Comparison of ENCODE assay signal across 28 cellular contexts in genomic region chr2:120602251-120602650, GRCh38.
DNase-seq lines count a peak whose midpoint lies in the region; ATAC-seq, FAIRE-seq and TF ChIP-seq lines count a peak whose summit lies in the region.
"Had no signal": no experiment of that assay in that cellular context is flagged by ENCODE, and none has a peak within 500 bp of the region (broad histone marks: within the 10 kb centered on the region; RNA-seq: fewer than 3 reads in every experiment).

No MANE protein-coding gene starts in this region.

- TF ChIP-seq RAD21 in HepG2 (CRISPR knock-in tag; IDR thresholded peaks at IDR 0.05) = no peak

- DNase-seq in AG20443 (ENCODE audit: low spot score) (peak; percentile 43), GM04504 (ENCODE audit: low read depth) (peak; percentile 30), cardiac fibroblast (ENCODE audit: low read depth in 2 of 2) (peak; percentile 36 to 43), HepG2 (ENCODE audit: low spot score) (no peak), NCI-H146 treated with DMSO at 0.1 percent for 48 hours (lab: John Stamatoyannopoulos, UW; ENCODE audit: unreplicated experiment) (no peak), AML-193 (lab: John Stamatoyannopoulos, UW) (no peak), HuH-7.5 (ENCODE audit: low spot score) (no peak)
- DNase-seq: activated CD4-positive, alpha-beta T cell treated with anti-CD3 and anti-CD28 coated beads for 36 hours; activated CD8-positive, alpha-beta T cell treated with anti-CD3 and anti-CD28 coated beads, Interleukin-2, amount 10 ng/mL, durations not matched to agents 7 days and 5 days; activated naive CD4-positive, alpha-beta T cell treated with anti-CD3 and anti-CD28 coated beads for 36 hours; amniotic stem cell; brain microvascular endothelial cell; CD4-positive, CD25-positive, alpha-beta regulatory T cell; DMS79 treated with DMSO at 0.1 percent for 48 hours; GDM1; KBM-7; MG63; NCI-H2029 treated with DMSO at 0.1 percent for 48 hours; NCI-H524 treated with DMSO at 0.1 percent for 48 hours; PC-3; stimulated activated naive CD4-positive, alpha-beta T cell; upper lobe of left lung had no signal

- POLR2A ChIA-PET in HepG2 (lab: Yijun Ruan, JAX) = no interaction called here

- TF ChIP-seq EP300 in HepG2 (IDR thresholded peaks at IDR 0.05; ENCODE audit: low read depth in 2 of 2, low read length in 2 of 2) = no peak
- no peak for TF ChIP-seq EP300 in HepG2 (CRISPR knock-in tag; IDR thresholded peaks at IDR 0.05; ENCODE audit: borderline replicate concordance)
- TF ChIP-seq EP300 in gastroesophageal sphincter (IDR thresholded peaks at IDR 0.05) = no peak

- H3K4me2 ChIP-seq in HepG2 (ENCODE audit: low read depth, low read length) = no peak overlapping the region

- WGBS in HepG2 (ENCODE audit: low lambda C conversion rate) = 20% methylated on average over 7 of the region's 7 CpGs
- 93 to 94% methylated on average over 4 to 7 of the region's 7 CpGs for WGBS in gastroesophageal sphincter (ENCODE audit: low coverage in 1 of 2), 2 donors

- H3K27me3 ChIP-seq in HepG2 (ENCODE audit: control insufficient read depth in 1 of 2, insufficient read depth in 2 of 2, low read length in 2 of 2) = peaks cover 12 to 91% of the 10 kb centered on the region in 2 experiments
- peaks cover 9% of the 10 kb centered on the region for H3K27me3 ChIP-seq in gastroesophageal sphincter
- H3K27me3 ChIP-seq: brain microvascular endothelial cell, MG63, suprapubic skin, upper lobe of left lung had no signal

- peaks cover 6% of the 10 kb centered on the region; the same call in 1 of the 2 replicates for H3K4me1 ChIP-seq in HepG2 (ENCODE audit: insufficient read depth, low read length)
- peaks cover 0 to 7% (median 5%) of the 10 kb centered on the region in 3 donors for H3K4me1 ChIP-seq in gastroesophageal sphincter
- H3K4me1 ChIP-seq: foreskin keratinocyte had no signal

- intact Hi-C loops in HepG2 (cut with micrococcal nuclease; ENCODE audit: unreplicated experiment) = no loop called here

- peaks cover 5% of the 10 kb centered on the region; the same call in 1 of the 2 replicates for H4K20me1 ChIP-seq in HepG2 (ENCODE audit: insufficient read depth, low read length)

- H3K4me3 ChIP-seq in cardiac fibroblast (replicated peaks in 1 of 2; ENCODE audit: low read depth in 2 of 2, low read length in 2 of 2) (no peak overlapping the region), HepG2 (replicated peaks in 1 of 3; ENCODE audit: insufficient read depth in 1 of 3, low read depth in 2 of 3, low read length in 3 of 3) (no peak overlapping the region), gastroesophageal sphincter (no peak overlapping the region)
- H3K4me3 ChIP-seq: lung, MG63, suprapubic skin, upper lobe of left lung had no signal

- CTCF ChIA-PET in HepG2 (lab: Yijun Ruan, JAX; ENCODE audit: low intra/inter-chr PET ratio, low total read pairs) = no interaction called here

- TF ChIP-seq CTCF in cardiac fibroblast (IDR thresholded peaks at IDR 0.05; ENCODE audit: low read depth, low read length) (no peak), HepG2 (CRISPR knock-in tag; IDR thresholded peaks at IDR 0.05) (no peak), gastroesophageal sphincter (IDR thresholded peaks at IDR 0.05) (no peak)

- ATAC-seq in HepG2 = no peak
- no peak for ATAC-seq in gastroesophageal sphincter
- ATAC-seq: activated CD4-positive, alpha-beta T cell treated with anti-CD3 and anti-CD28 coated beads for 36 hours; activated CD8-positive, alpha-beta T cell treated with anti-CD3 and anti-CD28 coated beads, Interleukin-2, amount 10 ng/mL, durations not matched to agents 7 days and 5 days; foreskin keratinocyte; natural killer cell treated with Interleukin-12 subunit alpha and Interleukin-12 subunit beta and Interleukin-15 and Interleukin-18, amount 100 ng/mL, for 72 hours; PC-3 had no signal

- H3K9ac ChIP-seq in HepG2 (ENCODE audit: insufficient read depth, low read depth, low read length) = no peak overlapping the region

- TF ChIP-seq POLR2A in HepG2 (IDR thresholded peaks at IDR 0.05; ENCODE audit: insufficient read depth in 1 of 2, low read depth in 2 of 2, low read length in 2 of 2) (no peak), gastroesophageal sphincter (IDR thresholded peaks at IDR 0.05) (no peak)

- H3K9me3 ChIP-seq in HepG2 (ENCODE audit: low read length) (no peaks in the 10 kb centered on the region), gastroesophageal sphincter (peaks cover 0 to 8% (median 0%) of the 10 kb centered on the region in 3 donors)
- H3K9me3 ChIP-seq: MG63, suprapubic skin, upper lobe of left lung had no signal

- no TSS peak for BruUV-seq in HepG2 (replicated peaks; lab: Mats Ljungman, UMichigan)

- H3K79me2 ChIP-seq in HepG2 (ENCODE audit: insufficient read depth, low read length) = no peaks in the 10 kb centered on the region

- no peaks in the 10 kb centered on the region for H3K36me3 ChIP-seq in HepG2 (replicated peaks in 1 of 2; ENCODE audit: control insufficient read depth in 1 of 2, insufficient read depth in 2 of 2, low read length in 2 of 2)
- no peaks in the 10 kb centered on the region for H3K36me3 ChIP-seq in gastroesophageal sphincter
- H3K36me3 ChIP-seq: brain microvascular endothelial cell, MG63, suprapubic skin, upper lobe of left lung had no signal

- in situ Hi-C loops in HepG2 (cut with HindIII; ENCODE audit: extremely low pct_ligation_motif_present, low pct_unique_long_range_greater_than_20kb) = no loop called here

- H2AFZ ChIP-seq in HepG2 (ENCODE audit: low read length) = no peak overlapping the region

- FAIRE-seq in HepG2 (lab: Jason Lieb, UNC) = no peak

- no peak overlapping the region for H3K27ac ChIP-seq in HepG2 (ENCODE audit: extremely low read length, insufficient read depth, low read length)
- no peak overlapping the region for H3K27ac ChIP-seq in gastroesophageal sphincter
- H3K27ac ChIP-seq: brain microvascular endothelial cell, foreskin keratinocyte, suprapubic skin, upper lobe of left lung, VCaP had no signal

TF ChIP-seq in HepG2, 621 proteins besides CTCF, POLR2A, EP300 and RAD21:
- no peak for TF ChIP-seq GMEB1 (CRISPR knock-in tag; IDR thresholded peaks at IDR 0.05; ENCODE audit: borderline replicate concordance)
- peak; percentile 99 for TF ChIP-seq ZKSCAN8 (CRISPR knock-in tag; IDR thresholded peaks at IDR 0.05; ENCODE audit: borderline replicate concordance)
- peak; percentile 54; the same call in 1 of the 2 replicates for TF ChIP-seq CEBPB (IDR thresholded peaks at IDR 0.05; ENCODE audit: borderline replicate concordance, low read depth, low read length)

Comparison
In these comparisons a context has a peak if more than half of its experiments do, and no peak if none do; other contexts are left out.
1. DNase-seq: peak in AG20443 (single experiment), GM04504 (single experiment) and cardiac fibroblast (2 of 2); none in HepG2 (single experiment), NCI-H146 treated with DMSO at 0.1 percent for 48 hours (single experiment), AML-193 (0 of 2) and HuH-7.5 (single experiment).